17 cellular contexts compared by ENCODE assay signal in the genomic region with DNA sequence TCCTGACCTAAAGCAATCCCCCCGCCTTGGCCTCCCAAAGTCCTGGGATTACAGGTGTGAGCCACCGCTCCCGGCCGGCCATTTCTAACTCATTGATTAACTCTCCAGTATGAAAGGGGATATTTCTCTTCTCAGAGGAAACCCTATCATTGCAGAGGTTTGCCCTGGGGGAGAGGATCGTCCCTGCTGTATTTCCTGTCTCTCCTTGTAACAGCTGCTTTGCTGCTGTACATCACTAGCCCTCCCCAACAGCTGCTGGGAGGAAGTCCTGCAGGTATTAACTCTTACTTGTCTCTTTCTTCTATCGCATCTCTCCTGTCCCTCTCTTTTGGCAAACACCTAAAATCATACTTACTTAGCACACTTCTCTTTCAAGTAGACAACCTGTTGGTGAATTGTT.
"Had no signal": no experiment of that assay in that cellular context is flagged by ENCODE, and none has a peak within 500 bp of the region (broad histone marks: within the 10 kb centered on the region; RNA-seq: fewer than 3 reads in every experiment).

No MANE protein-coding gene starts in this region.

- H3K9me3 Mint-ChIP-seq: activated CD4-positive, alpha-beta T cell treated with anti-CD3 and anti-CD28 coated beads, Interleukin-2, amount 10 ng/mL, durations not matched to agents 24 days and 14 days; activated naive CD4-positive, alpha-beta T cell treated with anti-CD3 and anti-CD28 coated beads, Interleukin-2, amount 50 U/mL, for 24 hours; endodermal cell had no signal

- H3K4me1 ChIP-seq: left ventricle myocardium inferior, thyroid gland had no signal

- H3K4me1 Mint-ChIP-seq: activated CD4-positive, alpha-beta T cell treated with anti-CD3 and anti-CD28 coated beads, Interleukin-2, amount 10 ng/mL, durations not matched to agents 24 days and 14 days; activated naive CD4-positive, alpha-beta T cell treated with anti-CD3 and anti-CD28 coated beads, Interleukin-2, amount 50 U/mL, for 24 hours; endodermal cell; memory B cell; naive thymus-derived CD4-positive, alpha-beta T cell; stimulated activated memory B cell treated with anti-CD40 and anti-IgM and Interleukin-4, amounts not matched to agents 10 μg/mL and 1 μg/mL and 100 μg/mL, for 72 hours had no signal

- H3K27ac ChIP-seq: dorsolateral prefrontal cortex, left ventricle myocardium inferior, thyroid gland had no signal

- H3K9me3 ChIP-seq: left ventricle myocardium inferior, mucosa of descending colon, thyroid gland had no signal

- H3K4me3 ChIP-seq: dorsolateral prefrontal cortex, left ventricle myocardium inferior, mucosa of descending colon, thyroid gland had no signal

- H3K36me3 ChIP-seq: left ventricle myocardium inferior, thyroid gland had no signal

- H3K27ac Mint-ChIP-seq: activated CD4-positive, alpha-beta T cell treated with anti-CD3 and anti-CD28 coated beads, Interleukin-2, amount 10 ng/mL, durations not matched to agents 24 days and 14 days; activated CD8-positive, alpha-beta T cell treated with anti-CD3 and anti-CD28 coated beads, Interleukin-2, amount 10 ng/mL, durations not matched to agents 7 days and 5 days; activated naive CD4-positive, alpha-beta T cell treated with anti-CD3 and anti-CD28 coated beads, Interleukin-2, amount 50 U/mL, for 24 hours; endodermal cell; memory B cell; naive thymus-derived CD4-positive, alpha-beta T cell; stimulated activated memory B cell treated with anti-CD40 and anti-IgM and Interleukin-4, amounts not matched to agents 10 μg/mL and 1 μg/mL and 100 μg/mL, for 72 hours had no signal

- H3K27me3 ChIP-seq: dorsolateral prefrontal cortex, thyroid gland had no signal

- ATAC-seq: activated CD8-positive, alpha-beta T cell treated with anti-CD3 and anti-CD28 coated beads, Interleukin-2, amount 10 ng/mL, durations not matched to agents 7 days and 5 days; esophagus mucosa; mucosa of descending colon; naive thymus-derived CD4-positive, alpha-beta T cell; stimulated activated memory B cell treated with anti-CD40 and anti-IgM and Interleukin-4, amounts not matched to agents 10 μg/mL and 1 μg/mL and 100 μg/mL, for 72 hours had no signal

- H3K36me3 Mint-ChIP-seq: activated naive CD4-positive, alpha-beta T cell treated with anti-CD3 and anti-CD28 coated beads, Interleukin-2, amount 50 U/mL, for 24 hours; memory B cell; naive thymus-derived CD4-positive, alpha-beta T cell; stimulated activated memory B cell treated with anti-CD40 and anti-IgM and Interleukin-4, amounts not matched to agents 10 μg/mL and 1 μg/mL and 100 μg/mL, for 72 hours had no signal

- H3K27me3 Mint-ChIP-seq: activated CD4-positive, alpha-beta T cell treated with anti-CD3 and anti-CD28 coated beads, Interleukin-2, amount 10 ng/mL, durations not matched to agents 24 days and 14 days; activated naive CD4-positive, alpha-beta T cell treated with anti-CD3 and anti-CD28 coated beads, Interleukin-2, amount 50 U/mL, for 24 hours; memory B cell; naive thymus-derived CD4-positive, alpha-beta T cell; stimulated activated memory B cell treated with anti-CD40 and anti-IgM and Interleukin-4, amounts not matched to agents 10 μg/mL and 1 μg/mL and 100 μg/mL, for 72 hours had no signal

- DNase-seq: activated CD4-positive, alpha-beta T cell treated with anti-CD3 and anti-CD28 coated beads, Interleukin-2, amount 10 ng/mL, durations not matched to agents 24 days and 14 days; activated CD8-positive, alpha-beta memory T cell treated with anti-CD3 and anti-CD28 coated beads, Interleukin-2, amount 50 U/mL, for 4 hours; activated CD8-positive, alpha-beta T cell treated with anti-CD3 and anti-CD28 coated beads, Interleukin-2, amount 10 ng/mL, durations not matched to agents 7 days and 5 days; activated effector memory CD4-positive, alpha-beta T cell treated with anti-CD3 and anti-CD28 coated beads, Interleukin-2, amount 50 U/mL, for 16 hours; activated T-cell treated with anti-CD3 and anti-CD28 coated beads, Interleukin-2, amount 50 U/mL, for 48 hours; dorsolateral prefrontal cortex; endodermal cell; hypothalamus; left ventricle myocardium inferior; naive thymus-derived CD4-positive, alpha-beta T cell; stimulated activated CD4-positive, alpha-beta T cell treated with anti-CD3 and anti-CD28 coated beads, Interleukin-2, amount 100 ng/mL, for 48 hours; thyroid gland had no signal

- H3K4me3 Mint-ChIP-seq: activated CD4-positive, alpha-beta T cell treated with anti-CD3 and anti-CD28 coated beads, Interleukin-2, amount 10 ng/mL, durations not matched to agents 24 days and 14 days; activated CD8-positive, alpha-beta T cell treated with anti-CD3 and anti-CD28 coated beads, Interleukin-2, amount 10 ng/mL, durations not matched to agents 7 days and 5 days; activated naive CD4-positive, alpha-beta T cell treated with anti-CD3 and anti-CD28 coated beads, Interleukin-2, amount 50 U/mL, for 24 hours; endodermal cell; memory B cell; naive thymus-derived CD4-positive, alpha-beta T cell; stimulated activated memory B cell treated with anti-CD40 and anti-IgM and Interleukin-4, amounts not matched to agents 10 μg/mL and 1 μg/mL and 100 μg/mL, for 72 hours had no signal
